In the genomic region with DNA sequence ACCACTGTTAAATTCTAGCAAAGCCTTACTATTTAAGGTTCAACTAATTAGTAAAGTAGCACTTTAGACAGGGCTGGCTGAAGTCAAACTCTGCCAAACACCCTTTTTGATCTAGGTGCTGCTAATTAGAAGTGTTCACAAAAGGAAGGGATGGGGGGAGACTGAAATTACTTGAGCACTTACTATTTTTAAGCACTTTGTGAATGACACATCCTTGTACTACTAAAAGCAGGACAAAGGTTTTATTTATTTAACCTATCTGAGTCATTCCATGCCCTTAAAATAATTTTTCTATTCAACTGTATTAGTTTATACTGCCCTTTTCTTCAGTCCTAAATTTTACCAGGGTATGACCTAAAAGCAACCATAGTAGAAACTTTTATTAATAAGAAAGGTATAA, we compare ENCODE assay signal across 1 cellular context.
TF ChIP-seq lines count a peak whose summit lies in the region.

No MANE protein-coding gene starts in this region.

TF ChIP-seq in HepG2, 621 proteins besides CTCF, POLR2A, EP300 and RAD21 (continued from another document and continues in another):
- TF ChIP-seq, protein P1, sequence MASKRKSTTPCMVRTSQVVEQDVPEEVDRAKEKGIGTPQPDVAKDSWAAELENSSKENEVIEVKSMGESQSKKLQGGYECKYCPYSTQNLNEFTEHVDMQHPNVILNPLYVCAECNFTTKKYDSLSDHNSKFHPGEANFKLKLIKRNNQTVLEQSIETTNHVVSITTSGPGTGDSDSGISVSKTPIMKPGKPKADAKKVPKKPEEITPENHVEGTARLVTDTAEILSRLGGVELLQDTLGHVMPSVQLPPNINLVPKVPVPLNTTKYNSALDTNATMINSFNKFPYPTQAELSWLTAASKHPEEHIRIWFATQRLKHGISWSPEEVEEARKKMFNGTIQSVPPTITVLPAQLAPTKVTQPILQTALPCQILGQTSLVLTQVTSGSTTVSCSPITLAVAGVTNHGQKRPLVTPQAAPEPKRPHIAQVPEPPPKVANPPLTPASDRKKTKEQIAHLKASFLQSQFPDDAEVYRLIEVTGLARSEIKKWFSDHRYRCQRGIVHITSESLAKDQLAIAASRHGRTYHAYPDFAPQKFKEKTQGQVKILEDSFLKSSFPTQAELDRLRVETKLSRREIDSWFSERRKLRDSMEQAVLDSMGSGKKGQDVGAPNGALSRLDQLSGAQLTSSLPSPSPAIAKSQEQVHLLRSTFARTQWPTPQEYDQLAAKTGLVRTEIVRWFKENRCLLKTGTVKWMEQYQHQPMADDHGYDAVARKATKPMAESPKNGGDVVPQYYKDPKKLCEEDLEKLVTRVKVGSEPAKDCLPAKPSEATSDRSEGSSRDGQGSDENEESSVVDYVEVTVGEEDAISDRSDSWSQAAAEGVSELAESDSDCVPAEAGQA (IDR thresholded peaks at IDR 0.05; ENCODE audit: low read depth), result no peak
- TF ChIP-seq, protein P1 (CRISPR knock-in tag; IDR thresholded peaks at IDR 0.05; ENCODE audit: borderline replicate concordance), result no peak
- TF ChIP-seq, protein P2, sequence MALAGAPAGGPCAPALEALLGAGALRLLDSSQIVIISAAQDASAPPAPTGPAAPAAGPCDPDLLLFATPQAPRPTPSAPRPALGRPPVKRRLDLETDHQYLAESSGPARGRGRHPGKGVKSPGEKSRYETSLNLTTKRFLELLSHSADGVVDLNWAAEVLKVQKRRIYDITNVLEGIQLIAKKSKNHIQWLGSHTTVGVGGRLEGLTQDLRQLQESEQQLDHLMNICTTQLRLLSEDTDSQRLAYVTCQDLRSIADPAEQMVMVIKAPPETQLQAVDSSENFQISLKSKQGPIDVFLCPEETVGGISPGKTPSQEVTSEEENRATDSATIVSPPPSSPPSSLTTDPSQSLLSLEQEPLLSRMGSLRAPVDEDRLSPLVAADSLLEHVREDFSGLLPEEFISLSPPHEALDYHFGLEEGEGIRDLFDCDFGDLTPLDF (CRISPR knock-in tag; IDR thresholded peaks at IDR 0.05), result no peak
- TF ChIP-seq RXRB (CRISPR knock-in tag; IDR thresholded peaks at IDR 0.05; ENCODE audit: borderline replicate concordance) (peak; percentile 36; the same call in 1 of the 2 replicates), DMAP1 (CRISPR knock-in tag; IDR thresholded peaks at IDR 0.05) (no peak), ZNF614 (CRISPR knock-in tag; IDR thresholded peaks at IDR 0.05; ENCODE audit: borderline replicate concordance) (no peak), ZKSCAN5 (CRISPR knock-in tag; IDR thresholded peaks at IDR 0.05) (no peak), HIVEP1 (CRISPR knock-in tag; IDR thresholded peaks at IDR 0.05) (no peak), NR2F6 (IDR thresholded peaks at IDR 0.05) (peak; percentile 67; the same call in 1 of the 2 replicates), NR2F6 (CRISPR knock-in tag; IDR thresholded peaks at IDR 0.05) (0 out of 2 replicates have a peak, but pooled peaks have one; percentile 46), ELF3 (CRISPR knock-in tag; IDR thresholded peaks at IDR 0.05) (no peak), FOXO1 (CRISPR knock-in tag; IDR thresholded peaks at IDR 0.05) (no peak), STAG1 (CRISPR knock-in tag; IDR thresholded peaks at IDR 0.05) (no peak), SNAI1 (CRISPR knock-in tag; IDR thresholded peaks at IDR 0.05; ENCODE audit: borderline replicate concordance) (no peak), ZNF282 (IDR thresholded peaks at IDR 0.05; ENCODE audit: partially characterized antibody) (no peak), SYNCRIP (IDR thresholded peaks at IDR 0.05; ENCODE audit: insufficient read depth, low read depth, low read length) (no peak), MBNL3 (CRISPR knock-in tag; conservative IDR thresholded peaks at IDR 0.05) (no peak)
- TF ChIP-seq, protein P3, sequence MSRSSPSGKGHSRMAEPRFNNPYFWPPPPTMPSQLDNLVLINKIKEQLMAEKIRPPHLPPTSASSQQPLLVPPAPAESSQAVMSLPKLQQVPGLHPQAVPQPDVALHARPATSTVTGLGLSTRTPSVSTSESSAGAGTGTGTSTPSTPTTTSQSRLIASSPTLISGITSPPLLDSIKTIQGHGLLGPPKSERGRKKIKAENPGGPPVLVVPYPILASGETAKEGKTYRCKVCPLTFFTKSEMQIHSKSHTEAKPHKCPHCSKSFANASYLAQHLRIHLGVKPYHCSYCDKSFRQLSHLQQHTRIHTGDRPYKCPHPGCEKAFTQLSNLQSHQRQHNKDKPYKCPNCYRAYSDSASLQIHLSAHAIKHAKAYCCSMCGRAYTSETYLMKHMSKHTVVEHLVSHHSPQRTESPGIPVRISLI (CRISPR knock-in tag; IDR thresholded peaks at IDR 0.05; ENCODE audit: borderline replicate concordance), result no peak
- TF ChIP-seq, protein P4, sequence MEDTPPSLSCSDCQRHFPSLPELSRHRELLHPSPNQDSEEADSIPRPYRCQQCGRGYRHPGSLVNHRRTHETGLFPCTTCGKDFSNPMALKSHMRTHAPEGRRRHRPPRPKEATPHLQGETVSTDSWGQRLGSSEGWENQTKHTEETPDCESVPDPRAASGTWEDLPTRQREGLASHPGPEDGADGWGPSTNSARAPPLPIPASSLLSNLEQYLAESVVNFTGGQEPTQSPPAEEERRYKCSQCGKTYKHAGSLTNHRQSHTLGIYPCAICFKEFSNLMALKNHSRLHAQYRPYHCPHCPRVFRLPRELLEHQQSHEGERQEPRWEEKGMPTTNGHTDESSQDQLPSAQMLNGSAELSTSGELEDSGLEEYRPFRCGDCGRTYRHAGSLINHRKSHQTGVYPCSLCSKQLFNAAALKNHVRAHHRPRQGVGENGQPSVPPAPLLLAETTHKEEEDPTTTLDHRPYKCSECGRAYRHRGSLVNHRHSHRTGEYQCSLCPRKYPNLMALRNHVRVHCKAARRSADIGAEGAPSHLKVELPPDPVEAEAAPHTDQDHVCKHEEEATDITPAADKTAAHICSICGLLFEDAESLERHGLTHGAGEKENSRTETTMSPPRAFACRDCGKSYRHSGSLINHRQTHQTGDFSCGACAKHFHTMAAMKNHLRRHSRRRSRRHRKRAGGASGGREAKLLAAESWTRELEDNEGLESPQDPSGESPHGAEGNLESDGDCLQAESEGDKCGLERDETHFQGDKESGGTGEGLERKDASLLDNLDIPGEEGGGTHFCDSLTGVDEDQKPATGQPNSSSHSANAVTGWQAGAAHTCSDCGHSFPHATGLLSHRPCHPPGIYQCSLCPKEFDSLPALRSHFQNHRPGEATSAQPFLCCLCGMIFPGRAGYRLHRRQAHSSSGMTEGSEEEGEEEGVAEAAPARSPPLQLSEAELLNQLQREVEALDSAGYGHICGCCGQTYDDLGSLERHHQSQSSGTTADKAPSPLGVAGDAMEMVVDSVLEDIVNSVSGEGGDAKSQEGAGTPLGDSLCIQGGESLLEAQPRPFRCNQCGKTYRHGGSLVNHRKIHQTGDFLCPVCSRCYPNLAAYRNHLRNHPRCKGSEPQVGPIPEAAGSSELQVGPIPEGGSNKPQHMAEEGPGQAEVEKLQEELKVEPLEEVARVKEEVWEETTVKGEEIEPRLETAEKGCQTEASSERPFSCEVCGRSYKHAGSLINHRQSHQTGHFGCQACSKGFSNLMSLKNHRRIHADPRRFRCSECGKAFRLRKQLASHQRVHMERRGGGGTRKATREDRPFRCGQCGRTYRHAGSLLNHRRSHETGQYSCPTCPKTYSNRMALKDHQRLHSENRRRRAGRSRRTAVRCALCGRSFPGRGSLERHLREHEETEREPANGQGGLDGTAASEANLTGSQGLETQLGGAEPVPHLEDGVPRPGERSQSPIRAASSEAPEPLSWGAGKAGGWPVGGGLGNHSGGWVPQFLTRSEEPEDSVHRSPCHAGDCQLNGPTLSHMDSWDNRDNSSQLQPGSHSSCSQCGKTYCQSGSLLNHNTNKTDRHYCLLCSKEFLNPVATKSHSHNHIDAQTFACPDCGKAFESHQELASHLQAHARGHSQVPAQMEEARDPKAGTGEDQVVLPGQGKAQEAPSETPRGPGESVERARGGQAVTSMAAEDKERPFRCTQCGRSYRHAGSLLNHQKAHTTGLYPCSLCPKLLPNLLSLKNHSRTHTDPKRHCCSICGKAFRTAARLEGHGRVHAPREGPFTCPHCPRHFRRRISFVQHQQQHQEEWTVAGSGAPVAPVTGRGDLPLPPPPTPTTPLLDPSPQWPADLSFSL (CRISPR knock-in tag; IDR thresholded peaks at IDR 0.05), result no peak
- TF ChIP-seq, protein P5, sequence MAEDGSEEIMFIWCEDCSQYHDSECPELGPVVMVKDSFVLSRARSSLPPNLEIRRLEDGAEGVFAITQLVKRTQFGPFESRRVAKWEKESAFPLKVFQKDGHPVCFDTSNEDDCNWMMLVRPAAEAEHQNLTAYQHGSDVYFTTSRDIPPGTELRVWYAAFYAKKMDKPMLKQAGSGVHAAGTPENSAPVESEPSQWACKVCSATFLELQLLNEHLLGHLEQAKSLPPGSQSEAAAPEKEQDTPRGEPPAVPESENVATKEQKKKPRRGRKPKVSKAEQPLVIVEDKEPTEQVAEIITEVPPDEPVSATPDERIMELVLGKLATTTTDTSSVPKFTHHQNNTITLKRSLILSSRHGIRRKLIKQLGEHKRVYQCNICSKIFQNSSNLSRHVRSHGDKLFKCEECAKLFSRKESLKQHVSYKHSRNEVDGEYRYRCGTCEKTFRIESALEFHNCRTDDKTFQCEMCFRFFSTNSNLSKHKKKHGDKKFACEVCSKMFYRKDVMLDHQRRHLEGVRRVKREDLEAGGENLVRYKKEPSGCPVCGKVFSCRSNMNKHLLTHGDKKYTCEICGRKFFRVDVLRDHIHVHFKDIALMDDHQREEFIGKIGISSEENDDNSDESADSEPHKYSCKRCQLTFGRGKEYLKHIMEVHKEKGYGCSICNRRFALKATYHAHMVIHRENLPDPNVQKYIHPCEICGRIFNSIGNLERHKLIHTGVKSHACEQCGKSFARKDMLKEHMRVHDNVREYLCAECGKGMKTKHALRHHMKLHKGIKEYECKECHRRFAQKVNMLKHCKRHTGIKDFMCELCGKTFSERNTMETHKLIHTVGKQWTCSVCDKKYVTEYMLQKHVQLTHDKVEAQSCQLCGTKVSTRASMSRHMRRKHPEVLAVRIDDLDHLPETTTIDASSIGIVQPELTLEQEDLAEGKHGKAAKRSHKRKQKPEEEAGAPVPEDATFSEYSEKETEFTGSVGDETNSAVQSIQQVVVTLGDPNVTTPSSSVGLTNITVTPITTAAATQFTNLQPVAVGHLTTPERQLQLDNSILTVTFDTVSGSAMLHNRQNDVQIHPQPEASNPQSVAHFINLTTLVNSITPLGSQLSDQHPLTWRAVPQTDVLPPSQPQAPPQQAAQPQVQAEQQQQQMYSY (CRISPR knock-in tag; IDR thresholded peaks at IDR 0.05), result peak; percentile 0; the same call in 1 of the 2 replicates
- TF ChIP-seq, protein P6, sequence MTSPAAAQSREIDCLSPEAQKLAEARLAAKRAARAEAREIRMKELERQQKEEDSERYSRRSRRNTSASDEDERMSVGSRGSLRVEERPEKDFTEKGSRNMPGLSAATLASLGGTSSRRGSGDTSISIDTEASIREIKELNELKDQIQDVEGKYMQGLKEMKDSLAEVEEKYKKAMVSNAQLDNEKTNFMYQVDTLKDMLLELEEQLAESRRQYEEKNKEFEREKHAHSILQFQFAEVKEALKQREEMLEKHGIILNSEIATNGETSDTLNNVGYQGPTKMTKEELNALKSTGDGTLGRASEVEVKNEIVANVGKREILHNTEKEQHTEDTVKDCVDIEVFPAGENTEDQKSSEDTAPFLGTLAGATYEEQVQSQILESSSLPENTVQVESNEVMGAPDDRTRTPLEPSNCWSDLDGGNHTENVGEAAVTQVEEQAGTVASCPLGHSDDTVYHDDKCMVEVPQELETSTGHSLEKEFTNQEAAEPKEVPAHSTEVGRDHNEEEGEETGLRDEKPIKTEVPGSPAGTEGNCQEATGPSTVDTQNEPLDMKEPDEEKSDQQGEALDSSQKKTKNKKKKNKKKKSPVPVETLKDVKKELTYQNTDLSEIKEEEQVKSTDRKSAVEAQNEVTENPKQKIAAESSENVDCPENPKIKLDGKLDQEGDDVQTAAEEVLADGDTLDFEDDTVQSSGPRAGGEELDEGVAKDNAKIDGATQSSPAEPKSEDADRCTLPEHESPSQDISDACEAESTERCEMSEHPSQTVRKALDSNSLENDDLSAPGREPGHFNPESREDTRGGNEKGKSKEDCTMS (CRISPR knock-in tag; conservative IDR thresholded peaks at IDR 0.05), result no peak
- TF ChIP-seq, protein P7, sequence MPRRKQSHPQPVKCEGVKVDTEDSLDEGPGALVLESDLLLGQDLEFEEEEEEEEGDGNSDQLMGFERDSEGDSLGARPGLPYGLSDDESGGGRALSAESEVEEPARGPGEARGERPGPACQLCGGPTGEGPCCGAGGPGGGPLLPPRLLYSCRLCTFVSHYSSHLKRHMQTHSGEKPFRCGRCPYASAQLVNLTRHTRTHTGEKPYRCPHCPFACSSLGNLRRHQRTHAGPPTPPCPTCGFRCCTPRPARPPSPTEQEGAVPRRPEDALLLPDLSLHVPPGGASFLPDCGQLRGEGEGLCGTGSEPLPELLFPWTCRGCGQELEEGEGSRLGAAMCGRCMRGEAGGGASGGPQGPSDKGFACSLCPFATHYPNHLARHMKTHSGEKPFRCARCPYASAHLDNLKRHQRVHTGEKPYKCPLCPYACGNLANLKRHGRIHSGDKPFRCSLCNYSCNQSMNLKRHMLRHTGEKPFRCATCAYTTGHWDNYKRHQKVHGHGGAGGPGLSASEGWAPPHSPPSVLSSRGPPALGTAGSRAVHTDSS (CRISPR knock-in tag; conservative IDR thresholded peaks at IDR 0.05), result no peak
